Comparison of ENCODE assay signal across 1 cellular context in the genomic region with DNA sequence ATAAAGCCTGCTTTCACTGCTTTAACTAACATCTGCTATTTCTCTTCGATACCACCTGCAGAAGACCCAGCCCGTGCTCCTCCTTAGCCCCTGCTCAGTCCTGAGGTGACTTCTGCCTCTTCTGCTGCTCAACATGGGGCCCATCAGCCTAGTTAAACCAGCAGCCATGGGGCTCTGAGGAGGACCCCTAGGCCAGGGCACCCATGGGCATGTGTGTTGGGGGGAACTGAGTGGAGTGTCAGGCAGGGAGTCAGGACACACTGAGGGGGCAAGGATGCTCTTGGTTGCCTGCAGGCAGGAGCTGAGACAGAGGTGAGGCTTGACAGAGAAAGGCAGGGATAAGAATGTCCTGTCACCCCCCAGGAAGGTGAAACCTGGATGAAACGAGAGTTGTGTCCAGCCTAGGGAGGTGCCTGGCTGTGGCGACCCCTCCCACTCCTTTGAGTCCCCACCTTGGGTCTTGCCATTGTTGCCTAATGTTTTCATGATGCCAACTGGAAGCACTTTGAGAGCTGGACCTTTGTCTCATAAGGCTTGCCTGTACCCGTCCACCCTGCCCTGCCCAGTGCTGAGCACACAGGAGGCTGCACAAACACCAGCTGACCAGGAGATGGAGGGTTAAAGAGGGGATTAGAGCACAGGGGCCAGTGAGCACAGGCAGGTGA.
TF ChIP-seq lines count a peak whose summit lies in the region.

No MANE protein-coding gene starts in this region.

TF ChIP-seq in HepG2, 621 proteins besides CTCF, POLR2A, EP300 and RAD21 (continued from another document):
- TF ChIP-seq ARHGAP35 (CRISPR knock-in tag; IDR thresholded peaks at IDR 0.05; ENCODE audit: borderline replicate concordance) (no peak), WIZ (CRISPR knock-in tag; IDR thresholded peaks at IDR 0.05) (no peak), KIAA2018 (CRISPR knock-in tag; IDR thresholded peaks at IDR 0.05; ENCODE audit: borderline replicate concordance) (no peak), ZNF558 (CRISPR knock-in tag; IDR thresholded peaks at IDR 0.05; ENCODE audit: borderline replicate concordance) (no peak), LCORL (IDR thresholded peaks at IDR 0.05) (no peak), LCORL (CRISPR knock-in tag; IDR thresholded peaks at IDR 0.05) (no peak), THYN1 (CRISPR knock-in tag; IDR thresholded peaks at IDR 0.05; ENCODE audit: borderline replicate concordance, low read depth) (no peak), FOXO1 (CRISPR knock-in tag; IDR thresholded peaks at IDR 0.05) (no peak), ZNF616 (CRISPR knock-in tag; IDR thresholded peaks at IDR 0.05; ENCODE audit: low read depth) (no peak), NCOA1 (CRISPR knock-in tag; IDR thresholded peaks at IDR 0.05) (no peak), RAD51 (IDR thresholded peaks at IDR 0.05; ENCODE audit: borderline replicate concordance) (no peak), ZMYM3 (CRISPR knock-in tag; IDR thresholded peaks at IDR 0.05) (no peak), RFXANK (CRISPR knock-in tag; IDR thresholded peaks at IDR 0.05) (no peak), ERF (CRISPR knock-in tag; IDR thresholded peaks at IDR 0.05) (no peak), ZFP36L1 (CRISPR knock-in tag; IDR thresholded peaks at IDR 0.05) (no peak), ZNF549 (CRISPR knock-in tag; IDR thresholded peaks at IDR 0.05) (no peak)
- TF ChIP-seq, protein P1, sequence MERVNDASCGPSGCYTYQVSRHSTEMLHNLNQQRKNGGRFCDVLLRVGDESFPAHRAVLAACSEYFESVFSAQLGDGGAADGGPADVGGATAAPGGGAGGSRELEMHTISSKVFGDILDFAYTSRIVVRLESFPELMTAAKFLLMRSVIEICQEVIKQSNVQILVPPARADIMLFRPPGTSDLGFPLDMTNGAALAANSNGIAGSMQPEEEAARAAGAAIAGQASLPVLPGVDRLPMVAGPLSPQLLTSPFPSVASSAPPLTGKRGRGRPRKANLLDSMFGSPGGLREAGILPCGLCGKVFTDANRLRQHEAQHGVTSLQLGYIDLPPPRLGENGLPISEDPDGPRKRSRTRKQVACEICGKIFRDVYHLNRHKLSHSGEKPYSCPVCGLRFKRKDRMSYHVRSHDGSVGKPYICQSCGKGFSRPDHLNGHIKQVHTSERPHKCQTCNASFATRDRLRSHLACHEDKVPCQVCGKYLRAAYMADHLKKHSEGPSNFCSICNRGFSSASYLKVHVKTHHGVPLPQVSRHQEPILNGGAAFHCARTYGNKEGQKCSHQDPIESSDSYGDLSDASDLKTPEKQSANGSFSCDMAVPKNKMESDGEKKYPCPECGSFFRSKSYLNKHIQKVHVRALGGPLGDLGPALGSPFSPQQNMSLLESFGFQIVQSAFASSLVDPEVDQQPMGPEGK (CRISPR knock-in tag; IDR thresholded peaks at IDR 0.05): no peak
TF ChIP-seq in HepG2: peak in this region for 7.
